10 cellular contexts compared by ENCODE assay signal in the genomic region with DNA sequence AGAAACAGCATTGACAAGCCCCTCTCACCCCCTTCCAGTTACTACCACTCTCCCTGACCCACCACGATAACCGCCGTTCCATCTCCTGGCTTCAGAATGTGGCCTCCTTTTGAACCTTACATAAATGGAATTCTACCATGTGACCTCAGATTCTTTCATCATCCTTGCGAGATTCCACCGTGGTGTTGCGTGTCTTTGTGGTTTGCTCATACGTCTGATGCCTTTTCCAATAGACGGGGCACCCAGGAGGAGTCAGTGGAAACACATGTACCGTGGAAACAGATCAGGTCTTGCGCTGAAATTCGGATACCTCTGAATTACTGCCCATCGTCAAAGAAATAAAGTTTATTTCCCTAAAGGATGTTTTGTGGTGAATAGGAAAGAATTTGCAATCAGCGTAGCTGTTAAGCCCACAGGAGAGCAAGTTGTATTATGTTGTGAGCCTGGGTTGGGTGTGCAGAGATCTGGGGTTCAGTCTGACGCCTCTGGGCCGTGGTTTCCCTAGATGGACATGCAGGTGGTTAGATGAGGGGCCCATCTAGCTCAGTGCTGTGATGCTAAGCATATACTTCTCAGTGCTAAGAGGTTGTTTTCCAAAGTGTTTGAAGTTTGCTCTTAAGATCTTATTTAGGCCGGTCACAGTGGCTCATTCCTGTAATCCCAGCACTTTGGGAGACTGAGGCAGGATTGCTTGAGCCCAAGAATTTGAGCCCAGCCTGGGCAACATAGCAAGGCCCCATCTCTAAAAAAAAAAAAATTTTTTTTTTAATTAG. TPM values are rescaled to one million over a fixed set of nuclear protein-coding genes. Genes with fewer than 3 reads are reported as not detected.
DNase-seq lines count a peak whose midpoint lies in the region; ATAC-seq and TF ChIP-seq lines count a peak whose summit lies in the region.
"Had no signal": no experiment of that assay in that cellular context is flagged by ENCODE, and none has a peak within 500 bp of the region (broad histone marks: within the 10 kb centered on the region; RNA-seq: fewer than 3 reads in every experiment).

No MANE protein-coding gene starts in this region.

- H3K79me1 ChIP-seq in IMR-90 (ENCODE audit: low read depth in 1 of 2, low read length in 2 of 2): peaks cover 16 to 84% of the 10 kb centered on the region in 2 experiments

- H2AK9ac ChIP-seq in IMR-90 (replicated peaks; ENCODE audit: low read depth, low read length, poor library complexity): peak overlapping the region; percentile 38

- H2AFZ ChIP-seq in ACC112 (ENCODE audit: low read length, unreplicated experiment) (no peak overlapping the region), IMR-90 (replicated peaks; ENCODE audit: low read length, poor library complexity) (peak overlapping the region; percentile 47)

- H3K27me3 Mint-ChIP-seq in MCF 10A (ENCODE audit: insufficient read depth, unreplicated experiment): no peaks in the 10 kb centered on the region
- no peaks in the 10 kb centered on the region for H3K27me3 Mint-ChIP-seq in mesothelial cell of epicardium (ENCODE audit: low read depth)

- peak overlapping the region; percentile 99 for H4K91ac ChIP-seq in IMR-90 (ENCODE audit: insufficient read depth, low read depth, low read length)

- POLR2A ChIA-PET in IMR-90 (lab: Charles Lee; ENCODE audit: unreplicated experiment) (no interaction called here), MCF 10A (lab: Yijun Ruan, JAX) (interaction anchor here (0.6 to 7.9 kb wide), 15 partner anchors 11 to 716 kb away, joined by 3 to 101 read pairs (median 3); a partner anchor contains a TSS)

- H3K4me1 ChIP-seq in ACC112 (ENCODE audit: control insufficient read depth, insufficient read depth, low read length, unreplicated experiment) (peaks cover 56% of the 10 kb centered on the region), IMR-90 (ENCODE audit: control insufficient read depth, insufficient read depth, low read length) (peaks cover 49% of the 10 kb centered on the region)

- H3K27ac Mint-ChIP-seq in MCF 10A (ENCODE audit: low read depth, unreplicated experiment) (peak overlapping the region; percentile 86), mesothelial cell of epicardium (peak overlapping the region; percentile 95)

- H3K9ac ChIP-seq in IMR-90 (ENCODE audit: low read depth, low read length): peak overlapping the region; percentile 5; the same call in 1 of the 2 replicates

- CTCF ChIA-PET in IMR-90 (lab: Yijun Ruan, JAX) (interaction anchor here (0.7 kb wide), 1 partner anchor 20 kb away, joined by 3 read pairs; no protein-coding TSS in a partner anchor), MCF 10A (lab: Yijun Ruan, JAX) (interaction anchor here (0.6 to 1.6 kb wide), 8 partner anchors 8 to 92 kb away, joined by 3 to 7 read pairs (median 3); no protein-coding TSS in a partner anchor)

- peak; percentile 99 for DNase-seq in IMR-90
- peak; percentile 94 for DNase-seq in MCF 10A (ENCODE audit: unreplicated experiment)
- DNase-seq in mesothelial cell of epicardium (ENCODE audit: low spot score in 2 of 2, unreplicated experiment in 2 of 2): no peak
- no peak for DNase-seq in D341Med (ENCODE audit: low spot score)
- DNase-seq in NCI-H1417 treated with DMSO at 0.1 percent for 48 hours (lab: John Stamatoyannopoulos, UW): no peak
- DNase-seq: COR-L47, NCI-H526 had no signal

- no peak for TF ChIP-seq CTCF in IMR-90 (conservative IDR thresholded peaks at IDR 0.05; ENCODE audit: low read depth, low read length)
- TF ChIP-seq CTCF in MCF 10A (IDR thresholded peaks at IDR 0.05; ENCODE audit: unreplicated experiment): no peak
- TF ChIP-seq CTCF in mesothelial cell of epicardium (IDR thresholded peaks at IDR 0.05; ENCODE audit: unreplicated experiment): no peak

- intact Hi-C loops in IMR-90 (cut with micrococcal nuclease) (no loop called here), MCF 10A (cut with micrococcal nuclease) (loop anchor here (5.0 kb wide), 1 partner anchor 59 kb away; no protein-coding TSS in a partner anchor)

- peaks cover 35% of the 10 kb centered on the region for H4K20me1 ChIP-seq in IMR-90 (ENCODE audit: insufficient read depth, low read length)

- H2BK5ac ChIP-seq in IMR-90 (ENCODE audit: low read depth, low read length, poor library complexity, severe bottlenecking): peak overlapping the region; percentile 67

- no TSS peak for BruUV-seq in IMR-90 (replicated peaks; lab: Mats Ljungman, UMichigan)
- no TSS peak for BruUV-seq in MCF 10A (replicated peaks; lab: Mats Ljungman, UMichigan)

- peak overlapping the region; percentile 5 to 81; a peak in 2 of 4 replicates for H4K8ac ChIP-seq in IMR-90 (ENCODE audit: low read depth in 2 of 2, low read length in 2 of 2)

- TF ChIP-seq POLR2A in IMR-90 (IDR thresholded peaks at IDR 0.05; ENCODE audit: low read depth, low read length): peak; percentile 92

- H3K18ac ChIP-seq in IMR-90 (ENCODE audit: low read depth, low read length): peak overlapping the region; percentile 70

- no peak overlapping the region for H3K4me3 ChIP-seq in ACC112 (ENCODE audit: low read depth, low read length)
- H3K4me3 ChIP-seq in IMR-90 (ENCODE audit: insufficient read depth, low read depth, low read length): no peak overlapping the region

- no peaks in the 10 kb centered on the region for H3K36me3 Mint-ChIP-seq in MCF 10A (ENCODE audit: insufficient read depth, unreplicated experiment)
- no peaks in the 10 kb centered on the region for H3K36me3 Mint-ChIP-seq in mesothelial cell of epicardium

- H2BK20ac ChIP-seq in IMR-90 (ENCODE audit: low read depth, low read length): peak overlapping the region; percentile 79

- H3K36me3 ChIP-seq in ACC112 (ENCODE audit: insufficient read depth, low read length): no peaks in the 10 kb centered on the region
- H3K36me3 ChIP-seq in IMR-90 (ENCODE audit: control insufficient read depth, insufficient read depth, low read length): no peaks in the 10 kb centered on the region

- peak overlapping the region; percentile 73 for H3K4ac ChIP-seq in IMR-90 (ENCODE audit: low read depth, low read length)

- peak overlapping the region; percentile 43 for H4K5ac ChIP-seq in IMR-90 (ENCODE audit: low read depth, low read length)

- peak overlapping the region; percentile 54 for H3K4me3 Mint-ChIP-seq in MCF 10A (ENCODE audit: unreplicated experiment)
- H3K4me3 Mint-ChIP-seq in mesothelial cell of epicardium: no peak overlapping the region

- H3K79me2 ChIP-seq in ACC112 (ENCODE audit: control insufficient read depth, insufficient read depth, low read length, unreplicated experiment): peaks cover 30% of the 10 kb centered on the region

- H2BK120ac ChIP-seq in IMR-90 (ENCODE audit: low read depth, low read length): peak overlapping the region; percentile 88

- H3K23ac ChIP-seq in IMR-90 (ENCODE audit: low read depth, low read length): peak overlapping the region; percentile 48

- H3K4me1 Mint-ChIP-seq in MCF 10A (ENCODE audit: insufficient read depth, unreplicated experiment) (peaks cover 36% of the 10 kb centered on the region), mesothelial cell of epicardium (peaks cover 68% of the 10 kb centered on the region)

- H3K9me3 Mint-ChIP-seq in MCF 10A (ENCODE audit: unreplicated experiment) (no peaks in the 10 kb centered on the region), mesothelial cell of epicardium (no peaks in the 10 kb centered on the region)

- no peaks in the 10 kb centered on the region for H3K9me3 ChIP-seq in IMR-90 (ENCODE audit: control insufficient read depth, insufficient read depth, low read length)

- no CpG with 5 or more reads among the region's 16 CpGs for WGBS in IMR-90 (ENCODE audit: extremely low coverage in 2 of 2, insufficient read length in 1 of 2), 2 experiments

- dilution Hi-C loops in IMR-90 (cut with HindIII; ENCODE audit: low sequenced_read_pairs, unreplicated experiment): no loop called here

- ATAC-seq in IMR-90 (ENCODE audit: low read depth) (peak; percentile 24), HG03025 (IDR thresholded peaks at IDR 0.05; ENCODE audit: low FRiP score, unreplicated experiment) (no peak), GM18519 (IDR thresholded peaks at IDR 0.05; ENCODE audit: low FRiP score, unreplicated experiment) (no peak)

- no peak for TF ChIP-seq RAD21 in IMR-90 (IDR thresholded peaks at IDR 0.05; ENCODE audit: low read length)

- peak overlapping the region; percentile 2; the same call in 1 of the 2 replicates for H3K4me2 ChIP-seq in IMR-90 (ENCODE audit: low read depth, low read length)

- peak overlapping the region; percentile 99 for H3K27ac ChIP-seq in ACC112 (ENCODE audit: low read depth, low read length)
- peak overlapping the region; percentile 79 for H3K27ac ChIP-seq in IMR-90 (ENCODE audit: insufficient read depth, low read length)

- peak overlapping the region; percentile 49; the same call in 2 of the 3 replicates for H2BK15ac ChIP-seq in IMR-90 (ENCODE audit: low read depth, low read length)

- no peaks in the 10 kb centered on the region for H3K27me3 ChIP-seq in ACC112 (ENCODE audit: insufficient read depth, low read length)
- no peaks in the 10 kb centered on the region for H3K27me3 ChIP-seq in IMR-90 (ENCODE audit: control insufficient read depth, insufficient read depth, low read length)

- peaks cover 24% of the 10 kb centered on the region for H3K9me1 ChIP-seq in IMR-90 (ENCODE audit: insufficient read depth, low read length)

- H3K14ac ChIP-seq in IMR-90 (replicated peaks; ENCODE audit: low read depth, low read length): peak overlapping the region; percentile 73

- peak overlapping the region; percentile 60 for H2AK5ac ChIP-seq in IMR-90 (ENCODE audit: low read depth, low read length)

- in situ Hi-C loops in IMR-90 (cut with MboI; ENCODE audit: low sequenced_read_pairs): no loop called here

- peak overlapping the region; percentile 63; the same call in 1 of the 2 replicates for H3K56ac ChIP-seq in IMR-90 (ENCODE audit: extremely low read depth, insufficient read depth, low read length)

TF ChIP-seq in IMR-90, 13 proteins besides CTCF, POLR2A, EP300 and RAD21 (continues in another document):
- TF ChIP-seq MXI1 (IDR thresholded peaks at IDR 0.05; ENCODE audit: borderline replicate concordance, low read depth, low read length) (peak; percentile 50; the same call in 1 of the 2 replicates), BHLHE40 (IDR thresholded peaks at IDR 0.05; ENCODE audit: low read depth, low read length) (peak; percentile 63), FOS (IDR thresholded peaks at IDR 0.05; ENCODE audit: low read depth, low read length) (peak; percentile 68; the same call in 1 of the 2 replicates), MAZ (IDR thresholded peaks at IDR 0.05; ENCODE audit: borderline replicate concordance, low read depth, low read length) (0 out of 2 replicates have a peak, but pooled peaks have one; percentile 62), CEBPB (IDR thresholded peaks at IDR 0.05; ENCODE audit: low read depth, low read length) (peak; percentile 98)

RNA-seq across cellular contexts. Expression of a gene that starts 29.1 kb away (rescaled TPM):
- 4.1 and 5.0 TPM in 2 replicates for total RNA-seq in IMR-90 (2012; rRNA removed)
- 21.9 and 22.6 TPM in 2 replicates for polyA plus RNA-seq in IMR-90 (2012; rRNA removed)
- polyA plus RNA-seq in IMR-90 (2012; cell fraction: cytosol; rRNA removed): 19.6 and 26.0 TPM in 2 replicates
- polyA plus RNA-seq in IMR-90 (2012; cell fraction: nucleus; rRNA removed; ENCODE audit: low replicate concordance): 27.5 and 33.3 TPM in 2 replicates
- total RNA-seq in MCF 10A (2022): 77.6 and 83.1 TPM in 2 replicates
- total RNA-seq in mesothelial cell of epicardium: 73.3 to 84.0 TPM (median 80.8 TPM) in 3 replicates

Comparison
In these comparisons a context has a peak if more than half of its experiments do, and no peak if none do; other contexts are left out.
1. DNase-seq: peak in IMR-90 (single experiment) and MCF 10A (single experiment); none in mesothelial cell of epicardium (0 of 2), D341Med (single experiment) and NCI-H1417 treated with DMSO at 0.1 percent for 48 hours (single experiment).
2. RNA of a gene that starts 29.1 kb away (total RNA-seq): 73.3 to 84.0 TPM in mesothelial cell of epicardium and 77.6 to 83.1 TPM in MCF 10A; 4.1 to 5.0 TPM in IMR-90; every median in the first group is over 10 times any median in the second.